Comparison of ENCODE assay signal across 8 cellular contexts in genomic region chr3:149152420-149152819, GRCh38. TPM values are rescaled to one million over a fixed set of nuclear protein-coding genes. Genes with fewer than 3 reads are reported as not detected.
DNase-seq lines count a peak whose midpoint lies in the region; ATAC-seq and TF ChIP-seq lines count a peak whose summit lies in the region.

No MANE protein-coding gene starts in this region.

- no peaks in the 10 kb centered on the region for H3K9me3 ChIP-seq in effector memory CD4-positive, alpha-beta T cell (ENCODE audit: control insufficient read depth, low read length)

- ATAC-seq in HG03457 (IDR thresholded peaks at IDR 0.05; ENCODE audit: unreplicated experiment), result peak; percentile 95
- no peak for ATAC-seq in omental fat pad (ENCODE audit: low FRiP score)

- peaks cover 26% of the 10 kb centered on the region for H3K36me3 ChIP-seq in effector memory CD4-positive, alpha-beta T cell (ENCODE audit: control insufficient read depth, insufficient read depth, low read length)

- H3K4me1 ChIP-seq in effector memory CD4-positive, alpha-beta T cell (ENCODE audit: control insufficient read depth, insufficient read depth, low read length, poor library complexity, severe bottlenecking), result no peaks in the 10 kb centered on the region

- no peak for TF ChIP-seq CTCF in GM20000 (IDR thresholded peaks at IDR 0.05; ENCODE audit: extremely low read depth, missing control alignments)
- no peak for TF ChIP-seq CTCF in cardiac fibroblast (IDR thresholded peaks at IDR 0.05; ENCODE audit: low read depth, low read length)
- TF ChIP-seq CTCF in omental fat pad (IDR thresholded peaks at IDR 0.05), result no peak

- DNase-seq in GM03348 (ENCODE audit: low spot score) (peak; percentile 19), GM20000 (ENCODE audit: low spot score) (peak; percentile 30), cardiac fibroblast (ENCODE audit: low read depth in 2 of 2) (peak; percentile 26 to 79), omental fat pad (ENCODE audit: low spot score) (no peak), C1 segment of cervical spinal cord (lab: John Stamatoyannopoulos, UW) (no peak), CD1c-positive myeloid dendritic cell (ENCODE audit: extremely low spot score) (no peak)
- DNase-seq in effector memory CD4-positive, alpha-beta T cell, result no peak

- H3K4me3 ChIP-seq in cardiac fibroblast (replicated peaks in 1 of 2; ENCODE audit: low read depth in 2 of 2, low read length in 2 of 2), result no peak overlapping the region
- no peak overlapping the region for H3K4me3 ChIP-seq in effector memory CD4-positive, alpha-beta T cell (ENCODE audit: insufficient read depth, low read depth, low read length, poor library complexity, severe bottlenecking)

- H3K27ac ChIP-seq in effector memory CD4-positive, alpha-beta T cell (ENCODE audit: insufficient read depth, low read length, poor library complexity, severe bottlenecking), result no peak overlapping the region

- no peaks in the 10 kb centered on the region for H3K27me3 ChIP-seq in effector memory CD4-positive, alpha-beta T cell (replicated peaks; ENCODE audit: control insufficient read depth, insufficient read depth, low read length, poor library complexity, severe bottlenecking)

RNA-seq across cellular contexts. Expression of gene HPS3, which starts 23.0 kb away (rescaled TPM):
- total RNA-seq in omental fat pad, result 10 to 100 TPM; 12.5 to 19.8 (median 17.6) TPM

Comparison
In these comparisons a context has a peak if more than half of its experiments do, and no peak if none do; other contexts are left out.
1. DNase-seq: peak in GM03348 (single experiment), GM20000 (single experiment) and cardiac fibroblast (2 of 2); none in omental fat pad (single experiment), effector memory CD4-positive, alpha-beta T cell (0 of 3), C1 segment of cervical spinal cord (0 of 14) and CD1c-positive myeloid dendritic cell (single experiment).